Comparison of ENCODE assay signal across 8 cellular contexts in the genomic region with DNA sequence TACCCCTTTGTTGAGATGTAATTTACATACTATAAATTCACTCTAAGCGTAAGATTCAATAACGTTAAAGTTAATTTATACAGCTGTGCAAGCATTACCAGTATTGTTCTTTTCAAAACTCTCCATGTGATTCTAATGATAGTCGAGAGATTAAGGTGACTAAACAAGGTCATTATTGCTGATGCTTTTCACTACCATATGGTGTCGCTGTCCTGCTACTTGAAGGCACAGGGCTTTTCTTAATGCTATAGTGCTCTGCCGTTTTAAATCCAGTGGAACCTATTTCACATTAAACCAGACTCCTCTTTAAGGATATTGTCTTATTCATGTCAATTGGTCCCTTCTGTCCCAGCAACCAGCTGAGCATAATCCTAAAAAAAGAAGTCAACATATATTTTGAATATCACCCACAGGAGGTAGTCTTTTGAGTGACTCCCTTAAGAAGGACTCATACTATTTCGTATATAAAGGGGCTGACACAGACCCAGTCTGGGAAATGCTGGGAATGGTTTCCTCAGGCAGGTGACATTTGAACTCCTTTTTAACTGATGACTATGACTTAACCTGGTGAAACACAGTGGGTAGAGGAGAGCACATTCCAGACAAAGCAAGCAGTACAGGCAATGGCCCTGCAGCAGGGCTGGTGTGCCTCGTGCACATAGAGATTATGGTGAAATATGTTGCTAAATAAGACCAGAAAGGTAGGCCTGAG. TPM values are rescaled to one million over a fixed set of nuclear protein-coding genes. Genes with fewer than 3 reads are reported as not detected.
DNase-seq lines count a peak whose midpoint lies in the region; ATAC-seq, FAIRE-seq and TF ChIP-seq lines count a peak whose summit lies in the region.

No MANE protein-coding gene starts in this region.

- H3K36me3 Mint-ChIP-seq in activated naive CD8-positive, alpha-beta T cell treated with anti-CD3 and anti-CD28 coated beads, Interleukin-2, amount 50 U/mL, for 24 hours (ENCODE audit: low read depth): no peaks in the 10 kb centered on the region

- H3K9me3 Mint-ChIP-seq in activated naive CD8-positive, alpha-beta T cell treated with anti-CD3 and anti-CD28 coated beads, Interleukin-2, amount 50 U/mL, for 24 hours: no peaks in the 10 kb centered on the region

- H3K9me3 ChIP-seq in hepatocyte (ENCODE audit: low read depth) (no peaks in the 10 kb centered on the region), stomach (no peaks in the 10 kb centered on the region)

- no peak for TF ChIP-seq EP300 in stomach (IDR thresholded peaks at IDR 0.05)

- H3K4me1 ChIP-seq in hepatocyte (ENCODE audit: insufficient read depth) (no peaks in the 10 kb centered on the region), stomach (no peaks in the 10 kb centered on the region)

- 23% methylated on average over 7 of the region's 7 CpGs for WGBS in hepatocyte (ENCODE audit: low lambda C conversion rate, missing lambda C conversion rate)
- 19 to 26% (median 23%) methylated on average over 7 of the region's 7 CpGs for WGBS in stomach, 5 donors

- TF ChIP-seq POLR2A in stomach (IDR thresholded peaks at IDR 0.05): no peak

- H3K36me3 ChIP-seq in hepatocyte (replicated peaks; ENCODE audit: insufficient read depth, low read depth) (no peaks in the 10 kb centered on the region), stomach (no peaks in the 10 kb centered on the region)

- H3K4me3 ChIP-seq in hepatocyte: no peak overlapping the region
- no peak overlapping the region for H3K4me3 ChIP-seq in stomach

- peak; percentile 89 for ATAC-seq in GM19043 (IDR thresholded peaks at IDR 0.05; ENCODE audit: low read depth, unreplicated experiment)
- ATAC-seq in HG03103 (IDR thresholded peaks at IDR 0.05; ENCODE audit: low read depth, unreplicated experiment): peak; percentile 88
- peak; percentile 60 for ATAC-seq in activated naive CD8-positive, alpha-beta T cell treated with anti-CD3 and anti-CD28 coated beads, Interleukin-2, amount 50 U/mL, for 24 hours
- no peak for ATAC-seq in HG03457 (IDR thresholded peaks at IDR 0.05; ENCODE audit: unreplicated experiment)

- FAIRE-seq in D721Med (lab: Jason Lieb, UNC): peak; percentile 92

- peak; percentile 92 for TF ChIP-seq CTCF in D721Med (IDR thresholded peaks at IDR 0.05; ENCODE audit: insufficient read depth, missing control alignments)
- peak; percentile 69 for TF ChIP-seq CTCF in hepatocyte (IDR thresholded peaks at IDR 0.05; ENCODE audit: poor library complexity)
- TF ChIP-seq CTCF in stomach (IDR thresholded peaks at IDR 0.05): peak in 5 of 7 experiments; percentile 20 to 56 (median 48)

- H3K27ac ChIP-seq in hepatocyte: no peak overlapping the region
- no peak overlapping the region for H3K27ac ChIP-seq in stomach

- H3K4me1 Mint-ChIP-seq in activated naive CD8-positive, alpha-beta T cell treated with anti-CD3 and anti-CD28 coated beads, Interleukin-2, amount 50 U/mL, for 24 hours: peaks cover 30% of the 10 kb centered on the region

- intact Hi-C loops in stomach (cut with DNase I; ENCODE audit: low total_unique reads): loop anchor here (5.0 to 10.0 kb wide), 2 partner anchors 173 to 510 kb away; a partner anchor contains a TSS

- DNase-seq in D721Med (ENCODE audit: insufficient read length, low spot score): peak; percentile 34
- peak; percentile 76 for DNase-seq in NCI-H2227 (lab: John Stamatoyannopoulos, UW; ENCODE audit: unreplicated experiment)
- no peak for DNase-seq in activated naive CD8-positive, alpha-beta T cell treated with anti-CD3 and anti-CD28 coated beads, Interleukin-2, amount 50 U/mL, for 24 hours
- DNase-seq in hepatocyte (ENCODE audit: low spot score): peak; percentile 65
- no peak for DNase-seq in stomach

- H3K4me3 Mint-ChIP-seq in activated naive CD8-positive, alpha-beta T cell treated with anti-CD3 and anti-CD28 coated beads, Interleukin-2, amount 50 U/mL, for 24 hours: no peak overlapping the region

- no peaks in the 10 kb centered on the region for H3K9me2 ChIP-seq in hepatocyte (replicated peaks; ENCODE audit: insufficient read depth)

- no peaks in the 10 kb centered on the region for H3K79me2 ChIP-seq in hepatocyte

- H2AFZ ChIP-seq in hepatocyte: no peak overlapping the region

- H4K20me1 ChIP-seq in hepatocyte (ENCODE audit: insufficient read depth, poor library complexity, severe bottlenecking): no peaks in the 10 kb centered on the region

- H3K27ac Mint-ChIP-seq in activated naive CD8-positive, alpha-beta T cell treated with anti-CD3 and anti-CD28 coated beads, Interleukin-2, amount 50 U/mL, for 24 hours: no peak overlapping the region

- H3K27me3 Mint-ChIP-seq in activated naive CD8-positive, alpha-beta T cell treated with anti-CD3 and anti-CD28 coated beads, Interleukin-2, amount 50 U/mL, for 24 hours: no peaks in the 10 kb centered on the region

- no peak overlapping the region for H3K4me2 ChIP-seq in hepatocyte

- H3K27me3 ChIP-seq in hepatocyte: no peaks in the 10 kb centered on the region
- no peaks in the 10 kb centered on the region for H3K27me3 ChIP-seq in stomach

RNA-seq across cellular contexts. Expression of a gene that starts 53.9 kb away (rescaled TPM):
- total RNA-seq in hepatocyte: 3.7 and 4.0 TPM in 2 replicates
- 0.28 and 1.6 TPM in 2 replicates for polyA plus RNA-seq in hepatocyte
- total RNA-seq in stomach: 10 to 100 TPM in 3 of 5 donors, 1 to 10 TPM in 1, not detected in 1; 8.2 to 30.7 (median 21.1) TPM
- polyA plus RNA-seq in stomach: 10 to 100 TPM in 1 of 3 donors, 1 to 10 TPM in 2; 5.3 to 17.9 (median 9.3) TPM

Comparison
In these comparisons a context has a peak if more than half of its experiments do, and no peak if none do; other contexts are left out.
1. DNase-seq: peak in D721Med (single experiment), NCI-H2227 (single experiment) and hepatocyte (single experiment); none in activated naive CD8-positive, alpha-beta T cell treated with anti-CD3 and anti-CD28 coated beads, Interleukin-2, amount 50 U/mL, for 24 hours (single experiment) and stomach (single experiment).
2. Peak in every context shown above with its lines, with median percentiles within 50 percentile points of each other: CTCF ChIP-seq.